8 cellular contexts compared by ENCODE assay signal in the genomic region with DNA sequence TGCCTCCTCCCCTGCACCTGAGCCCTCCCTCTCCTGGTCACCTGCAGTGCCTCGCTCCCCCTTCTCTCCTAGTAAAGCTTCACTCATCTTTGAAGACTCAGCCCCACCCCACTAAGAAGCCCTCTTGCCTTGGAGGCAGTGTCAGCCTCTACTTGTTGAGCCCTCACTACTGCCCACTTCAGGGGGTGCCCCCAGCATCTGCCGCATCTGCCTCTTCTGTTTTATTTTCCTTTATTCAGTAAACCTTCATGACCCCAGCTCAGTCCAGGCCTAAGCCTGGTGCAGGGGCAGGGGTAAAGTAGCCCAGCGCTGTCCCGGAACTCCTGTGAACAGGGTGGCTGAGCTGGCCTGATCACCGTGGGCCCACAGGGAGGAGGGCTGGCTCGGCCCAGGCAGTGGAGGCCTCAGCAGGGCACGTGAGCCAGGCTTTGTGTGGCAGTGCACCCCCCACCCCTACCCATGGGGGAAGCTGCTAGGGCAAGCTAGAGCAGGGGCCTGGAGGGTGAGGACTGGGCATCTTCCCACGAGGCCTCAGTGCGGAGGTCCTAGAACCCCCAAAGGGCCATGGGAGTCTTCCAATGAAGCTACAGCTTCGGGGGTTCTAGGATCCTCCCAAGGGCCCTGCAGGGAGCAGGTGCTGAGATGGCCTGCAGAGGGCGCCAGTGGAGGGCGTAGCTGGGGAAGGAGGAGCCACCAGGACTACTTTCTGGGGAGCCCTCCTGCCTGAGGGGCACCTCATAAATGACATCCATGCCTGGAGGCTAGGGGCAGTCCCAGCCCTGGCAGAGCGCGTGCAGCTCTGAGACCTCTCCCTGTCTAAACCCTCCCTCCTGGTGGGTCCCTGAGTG. TPM values are rescaled to one million over a fixed set of nuclear protein-coding genes. Genes with fewer than 3 reads are reported as not detected.
DNase-seq lines count a peak whose midpoint lies in the region; ATAC-seq and TF ChIP-seq lines count a peak whose summit lies in the region.

No MANE protein-coding gene starts in this region.

- H3K4me3 Mint-ChIP-seq in neural progenitor cell = no peak overlapping the region

- DNase-seq in activated effector memory CD4-positive, alpha-beta T cell treated with anti-CD3 and anti-CD28 coated beads, Interleukin-2, amount 50 U/mL, for 16 hours = peak; percentile 80
- DNase-seq in activated effector memory CD4-positive, alpha-beta T cell treated with Interleukin-2 at 50 U/mL for 16 hours = no peak
- peak; percentile 73 for DNase-seq in activated CD4-positive, alpha-beta T cell treated with anti-CD3 and anti-CD28 coated beads for 48 hours
- DNase-seq in epithelial cell of proximal tubule (ENCODE audit: low read depth) (no peak), neural progenitor cell (ENCODE audit: low spot score) (peak; percentile 61), superior temporal gyrus (ENCODE audit: extremely low spot score) (no peak)

- ATAC-seq in GM18873 (IDR thresholded peaks at IDR 0.05; ENCODE audit: low FRiP score, unreplicated experiment) = no peak
- ATAC-seq in GM21367 (IDR thresholded peaks at IDR 0.05; ENCODE audit: unreplicated experiment) = no peak

- H3K4me1 Mint-ChIP-seq in neural progenitor cell = peaks cover 21% of the 10 kb centered on the region

- peaks cover 10% of the 10 kb centered on the region for H3K27me3 Mint-ChIP-seq in neural progenitor cell (ENCODE audit: insufficient read depth, low read depth)

- H3K36me3 ChIP-seq in neural progenitor cell = no peaks in the 10 kb centered on the region

- no peaks in the 10 kb centered on the region for H3K79me2 ChIP-seq in neural progenitor cell (ENCODE audit: low read depth)

- H3K4me1 ChIP-seq in neural progenitor cell = peaks cover 32% of the 10 kb centered on the region

- H3K27ac Mint-ChIP-seq in neural progenitor cell = peak overlapping the region; percentile 35

- no peak overlapping the region for H3K4me2 ChIP-seq in neural progenitor cell

- H3K27ac ChIP-seq in neural progenitor cell = no peak overlapping the region

- peak; percentile 71 for TF ChIP-seq CTCF in epithelial cell of proximal tubule (conservative IDR thresholded peaks at IDR 0.05; ENCODE audit: low read depth, low read length)
- TF ChIP-seq CTCF in neural progenitor cell (IDR thresholded peaks at IDR 0.05) = peak; percentile 79

- H2AFZ ChIP-seq in neural progenitor cell (replicated peaks) = no peak overlapping the region

- H4K20me1 ChIP-seq in neural progenitor cell (ENCODE audit: low read depth) = no peaks in the 10 kb centered on the region

- no peak overlapping the region for H3K4me3 ChIP-seq in epithelial cell of proximal tubule (ENCODE audit: low read depth, low read length)
- H3K4me3 ChIP-seq in neural progenitor cell = no peak overlapping the region

- peaks cover 3% of the 10 kb centered on the region for H3K9me3 Mint-ChIP-seq in neural progenitor cell

- H3K9ac ChIP-seq in neural progenitor cell = no peak overlapping the region

- peaks cover 4% of the 10 kb centered on the region for H3F3A ChIP-seq in neural progenitor cell (ENCODE audit: low read depth)

- H3K9me3 ChIP-seq in neural progenitor cell (ENCODE audit: low read depth) = no peaks in the 10 kb centered on the region

- H3K27me3 ChIP-seq in neural progenitor cell = no peaks in the 10 kb centered on the region

- H3K36me3 Mint-ChIP-seq in neural progenitor cell = peaks cover 5% of the 10 kb centered on the region

RNA-seq across cellular contexts. Expression of gene TSPAN3, which starts 36.1 kb away (rescaled TPM):
- total RNA-seq in epithelial cell of proximal tubule (252 and 290 TPM in 2 replicates), neural progenitor cell (ENCODE audit: low replicate concordance) (331 and 474 TPM in 2 replicates)

RNA-seq across cellular contexts. Expression of gene PSTPIP1, which starts 39.9 kb away (rescaled TPM):
- total RNA-seq in epithelial cell of proximal tubule = not detected in 2 replicates
- 0.19 and 0.77 TPM in 2 replicates for total RNA-seq in neural progenitor cell (ENCODE audit: low replicate concordance)

Comparison
In these comparisons a context has a peak if more than half of its experiments do, and no peak if none do; other contexts are left out.
1. DNase-seq: peak in activated effector memory CD4-positive, alpha-beta T cell treated with anti-CD3 and anti-CD28 coated beads, Interleukin-2, amount 50 U/mL, for 16 hours (single experiment), activated CD4-positive, alpha-beta T cell treated with anti-CD3 and anti-CD28 coated beads for 48 hours (single experiment) and neural progenitor cell (single experiment); none in activated effector memory CD4-positive, alpha-beta T cell treated with Interleukin-2 at 50 U/mL for 16 hours (single experiment), epithelial cell of proximal tubule (single experiment) and superior temporal gyrus (single experiment).